ENCODE assay signal across 9 cellular contexts in genomic region chr6:138571585-138572199, GRCh38.
DNase-seq lines count a peak whose midpoint lies in the region; ATAC-seq and TF ChIP-seq lines count a peak whose summit lies in the region.
"Had no signal": no experiment of that assay in that cellular context is flagged by ENCODE, and none has a peak within 500 bp of the region (broad histone marks: within the 10 kb centered on the region; RNA-seq: fewer than 3 reads in every experiment).

No MANE protein-coding gene starts in this region.

- peak overlapping the region; percentile 51 for H4K8ac ChIP-seq in trophoblast cell (ENCODE audit: low read depth, low read length)

- peaks cover 5% of the 10 kb centered on the region for H3K79me1 ChIP-seq in trophoblast cell (ENCODE audit: low read length)

- no peaks in the 10 kb centered on the region for H3K36me3 Mint-ChIP-seq in Calu3 (ENCODE audit: insufficient read depth, unreplicated experiment)

- no peak overlapping the region for H4K12ac ChIP-seq in trophoblast cell (ENCODE audit: low read depth, low read length)

- TF ChIP-seq CTCF in Calu3 (IDR thresholded peaks at IDR 0.05; ENCODE audit: unreplicated experiment): no peak

- peak overlapping the region; percentile 33 for H3K4ac ChIP-seq in trophoblast cell (ENCODE audit: low read depth, low read length)

- H3K36me3 ChIP-seq in trophoblast cell (ENCODE audit: control insufficient read depth in 1 of 2, insufficient read depth in 2 of 2, low read length in 2 of 2): peaks cover 0 to 2% of the 10 kb centered on the region in 2 experiments

- no peak overlapping the region for H4K91ac ChIP-seq in trophoblast cell (ENCODE audit: low read depth, low read length)

- no peak overlapping the region for H3K18ac ChIP-seq in trophoblast cell (ENCODE audit: low read length)

- no peaks in the 10 kb centered on the region for H3K9me3 ChIP-seq in trophoblast cell (ENCODE audit: insufficient read depth, low read depth, low read length)

- H3K23ac ChIP-seq in trophoblast cell (ENCODE audit: low read length): no peak overlapping the region

- H3K27me3 ChIP-seq in trophoblast cell (ENCODE audit: insufficient read depth, low read length): no peaks in the 10 kb centered on the region

- peak; percentile 17 to 45 for ATAC-seq in left cardiac atrium
- no peak for ATAC-seq in GM21723 (IDR thresholded peaks at IDR 0.05; ENCODE audit: unreplicated experiment)

- H2BK12ac ChIP-seq in trophoblast cell (ENCODE audit: low read length): no peak overlapping the region

- H3K27ac ChIP-seq in trophoblast cell (ENCODE audit: low read depth, low read length): no peak overlapping the region

- CTCF ChIA-PET in Calu3 (lab: Charles Lee): no interaction called here

- H3K27me3 Mint-ChIP-seq in Calu3 (ENCODE audit: unreplicated experiment): no peaks in the 10 kb centered on the region

- no peak overlapping the region for H3K9ac ChIP-seq in trophoblast cell (ENCODE audit: low read length)

- no peak overlapping the region for H2AFZ ChIP-seq in trophoblast cell (ENCODE audit: insufficient read depth, low read length, poor library complexity)

- intact Hi-C loops in Calu3 (cut with micrococcal nuclease; ENCODE audit: unreplicated experiment): no loop called here
- intact Hi-C loops in left cardiac atrium (cut with DNase I): no loop called here

- H3K27ac Mint-ChIP-seq in Calu3 (ENCODE audit: unreplicated experiment): no peak overlapping the region

- no peak overlapping the region for H3K4me3 ChIP-seq in trophoblast cell (ENCODE audit: low read depth, low read length)

- H3K79me2 ChIP-seq in trophoblast cell (ENCODE audit: control insufficient read depth, insufficient read depth, low read length, poor library complexity): peaks cover 7% of the 10 kb centered on the region

- no peak overlapping the region for H2BK5ac ChIP-seq in trophoblast cell (ENCODE audit: low read depth, low read length, poor library complexity)

- BruUV-seq in Calu3 (replicated peaks; lab: Mats Ljungman, UMichigan): TSS peak; percentile 41

- DNase-seq in Calu3: no peak
- peak; percentile 67 for DNase-seq in NCI-H748 (lab: John Stamatoyannopoulos, UW; ENCODE audit: unreplicated experiment)
- no peak for DNase-seq in left cardiac atrium
- no peak for DNase-seq in trophoblast cell
- no peak for DNase-seq in GM19240 (ENCODE audit: insufficient read length, low spot score)
- DNase-seq in HUDEP-2 (lab: John Stamatoyannopoulos, UW; ENCODE audit: unreplicated experiment in 76 of 76): no peak
- DNase-seq in stimulated activated CD4-positive, alpha-beta T cell treated with anti-CD3 and anti-CD28 coated beads, Interleukin-2, amount 100 ng/mL, for 24 hours: no peak
- DNase-seq: activated CD4-positive, alpha-beta T cell treated with anti-CD3 and anti-CD28 coated beads, Interleukin-2, amount 50 U/mL, for 1 hour had no signal

- peaks cover 10 to 12% of the 10 kb centered on the region in 2 experiments for H3K4me1 ChIP-seq in trophoblast cell (ENCODE audit: control insufficient read depth in 1 of 2, insufficient read depth in 2 of 2, low read length in 2 of 2)

- no peak overlapping the region for H2AK5ac ChIP-seq in trophoblast cell (ENCODE audit: low read length)

- no CpG with 5 or more reads among the region's 16 CpGs for WGBS in trophoblast cell (ENCODE audit: extremely low coverage, insufficient coverage, insufficient read length)

- H3K4me3 Mint-ChIP-seq in Calu3 (ENCODE audit: low read depth, unreplicated experiment): no peak overlapping the region

- H3K9me3 Mint-ChIP-seq in Calu3 (ENCODE audit: low read depth, unreplicated experiment): no peaks in the 10 kb centered on the region

- H3K14ac ChIP-seq in trophoblast cell (ENCODE audit: low read length): no peak overlapping the region

- H2BK120ac ChIP-seq in trophoblast cell (ENCODE audit: insufficient read depth, low read length, poor library complexity): no peak overlapping the region

- peaks cover 8% of the 10 kb centered on the region for H3K4me1 Mint-ChIP-seq in Calu3 (ENCODE audit: low read depth, unreplicated experiment)

- H3K4me2 ChIP-seq in trophoblast cell (ENCODE audit: low read length): peak overlapping the region; percentile 58
